In the genomic region with DNA sequence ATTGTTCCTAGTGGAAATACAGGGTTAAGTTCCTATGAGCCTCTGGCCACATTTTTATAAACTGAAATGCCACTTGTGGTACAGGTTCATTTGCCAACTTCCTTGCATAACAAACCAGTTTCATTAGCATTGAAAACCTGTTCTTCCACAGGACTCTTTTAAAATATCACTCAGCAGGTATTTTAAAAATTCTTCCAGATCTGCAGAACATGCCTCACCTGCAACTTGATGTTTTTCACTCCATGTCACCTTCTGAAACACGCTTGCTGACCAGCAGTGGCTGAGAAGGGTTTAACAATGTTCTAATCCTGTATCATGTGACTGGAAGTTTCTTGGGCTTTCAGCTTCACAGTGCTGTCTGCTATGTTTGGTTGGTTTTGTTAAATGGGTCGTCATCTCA, we compare ENCODE assay signal across 19 cellular contexts. TPM values are rescaled to one million over a fixed set of nuclear protein-coding genes. Genes with fewer than 3 reads are reported as not detected.
DNase-seq lines count a peak whose midpoint lies in the region; ATAC-seq, FAIRE-seq and TF ChIP-seq lines count a peak whose summit lies in the region.
"Had no signal": no experiment of that assay in that cellular context is flagged by ENCODE, and none has a peak within 500 bp of the region (broad histone marks: within the 10 kb centered on the region; RNA-seq: fewer than 3 reads in every experiment).

No MANE protein-coding gene starts in this region.

- TF ChIP-seq EP300 in H1 (IDR thresholded peaks at IDR 0.05; ENCODE audit: borderline replicate concordance in 1 of 2, low read depth in 2 of 2, low read length in 2 of 2) = no peak
- TF ChIP-seq EP300 in suprapubic skin (IDR thresholded peaks at IDR 0.05) = no peak

- no peak overlapping the region for H3K14ac ChIP-seq in H1 (ENCODE audit: insufficient read length)

- 89% methylated on average over 2 of the region's 2 CpGs; no CpG with 5 or more reads in 1 of the 2 experiments for WGBS in H1 (ENCODE audit: extremely low coverage in 1 of 2, insufficient coverage in 1 of 2, insufficient read length in 1 of 2, insufficient replicate concordance in 2 of 2, low coverage in 1 of 2, low lambda C conversion rate in 2 of 2, missing lambda C conversion rate in 1 of 2), 2 experiments
- 50% methylated on average over 2 of the region's 2 CpGs for WGBS in suprapubic skin

- no peak overlapping the region for H2AK5ac ChIP-seq in H1 (ENCODE audit: low read depth, low read length)

- no peaks in the 10 kb centered on the region for H3K79me1 ChIP-seq in H1 (ENCODE audit: low read depth, low read length)

- H3K18ac ChIP-seq in H1 (ENCODE audit: extremely low read depth, low read length) = no peak overlapping the region

- TF ChIP-seq RAD21 in H1 (IDR thresholded peaks at IDR 0.05 in 1 of 2, conservative IDR thresholded peaks at IDR 0.05 in 1 of 2; ENCODE audit: low read depth in 2 of 2, low read length in 2 of 2) = no peak

- H3K27ac ChIP-seq in MM.1S (ENCODE audit: low read length) (peak overlapping the region; percentile 5; the same call in 1 of the 2 replicates), H1 (ENCODE audit: low read depth, low read length) (no peak overlapping the region), suprapubic skin (peak overlapping the region; percentile 12)
- H3K27ac ChIP-seq: A549, RWPE1, SJCRH30 had no signal

- H3K36me3 ChIP-seq in MM.1S (replicated peaks; ENCODE audit: insufficient read depth, low read length) (no peaks in the 10 kb centered on the region), H1 (ENCODE audit: control insufficient read depth in 2 of 4, insufficient read depth in 4 of 4, low read length in 3 of 4) (peaks cover 0 to 6% (median 1%) of the 10 kb centered on the region in 4 experiments; a peak in 3 of 8 replicates), suprapubic skin (no peaks in the 10 kb centered on the region), HAP-1 (replicated peaks) (no peaks in the 10 kb centered on the region)
- H3K36me3 ChIP-seq: SJCRH30 had no signal

- H3K27me3 ChIP-seq in MM.1S (replicated peaks; ENCODE audit: insufficient read depth, low read length) = no peaks in the 10 kb centered on the region
- H3K27me3 ChIP-seq in H1 (replicated peaks in 1 of 4; ENCODE audit: control insufficient read depth in 3 of 4, extremely low read depth in 1 of 4, insufficient read depth in 3 of 4, low read length in 3 of 4) = no peaks in the 10 kb centered on the region
- no peaks in the 10 kb centered on the region for H3K27me3 ChIP-seq in suprapubic skin
- no peaks in the 10 kb centered on the region for H3K27me3 ChIP-seq in HAP-1 (ENCODE audit: low read depth)
- H3K27me3 ChIP-seq: SJCRH30 had no signal

- H4K8ac ChIP-seq in H1 (ENCODE audit: extremely low read depth, insufficient read depth, low read length) = no peak overlapping the region

- no peak overlapping the region for H2BK15ac ChIP-seq in H1 (ENCODE audit: low read length)

- no peak overlapping the region for H3K9ac ChIP-seq in MM.1S (ENCODE audit: low read length)
- no peak overlapping the region for H3K9ac ChIP-seq in H1 (replicated peaks in 1 of 4; ENCODE audit: extremely low read depth in 1 of 4, low read depth in 3 of 4, low read length in 3 of 4)

- H4K20me1 ChIP-seq in MM.1S (ENCODE audit: insufficient read depth, low read length) (no peaks in the 10 kb centered on the region), H1 (replicated peaks in 1 of 2; ENCODE audit: control insufficient read depth in 1 of 2, insufficient read depth in 2 of 2, low read length in 2 of 2) (no peaks in the 10 kb centered on the region)

- DNase-seq in CD1c-positive myeloid dendritic cell (ENCODE audit: extremely low spot score) (peak; percentile 22), MM.1S (peak; percentile 38), H1 (ENCODE audit: low read depth in 1 of 2, low spot score in 2 of 2) (no peak), suprapubic skin (ENCODE audit: low spot score in 2 of 2) (no peak), HAP-1 (ENCODE audit: low spot score in 2 of 2) (no peak)
- DNase-seq in effector CD4-positive, alpha-beta T cell = no peak
- DNase-seq: Calu3; CD8-positive, alpha-beta T cell; GF-D8; NCI-H187; NCI-H2107; NCI-H510A; NCI-H774; SJCRH30 had no signal

- TF ChIP-seq CTCF in MM.1S (IDR thresholded peaks at IDR 0.05; ENCODE audit: low read length) (no peak), H1 (IDR thresholded peaks at IDR 0.05; ENCODE audit: control extremely low read depth in 1 of 3, insufficient read depth in 1 of 3, low read depth in 1 of 3, low read length in 3 of 3) (no peak), suprapubic skin (IDR thresholded peaks at IDR 0.05) (no peak)

- H3K4me1 ChIP-seq in MM.1S (ENCODE audit: low read length) = peaks cover 10% of the 10 kb centered on the region
- H3K4me1 ChIP-seq in H1 (replicated peaks in 1 of 4; ENCODE audit: control insufficient read depth in 3 of 4, insufficient read depth in 4 of 4, low read length in 3 of 4) = peaks cover 0 to 3% (median 2%) of the 10 kb centered on the region in 4 experiments; a peak in 1 of 7 replicates
- peaks cover 42% of the 10 kb centered on the region for H3K4me1 ChIP-seq in suprapubic skin
- peaks cover 3% of the 10 kb centered on the region for H3K4me1 ChIP-seq in HAP-1
- H3K4me1 ChIP-seq: A549 had no signal

- POLR2A ChIA-PET in H1 (lab: Charles Lee; ENCODE audit: partially characterized antibody) = interaction anchor here (0.9 to 1.5 kb wide), 6 partner anchors 10 to 203 kb away, joined by 3 to 5 read pairs (median 4); partner anchors contain the start of gene MORC3

- no peaks in the 10 kb centered on the region for H3K79me2 ChIP-seq in MM.1S (ENCODE audit: low read length)
- H3K79me2 ChIP-seq in H1 (ENCODE audit: control insufficient read depth in 1 of 2, insufficient read depth in 2 of 2, low read length in 2 of 2) = no peaks in the 10 kb centered on the region

- in situ Hi-C loops in HAP-1 (cut with MboI; ENCODE audit: low sequenced_read_pairs) = no loop called here

- no peak overlapping the region for H2BK20ac ChIP-seq in H1 (ENCODE audit: low read length)

- peaks cover 10% of the 10 kb centered on the region for H3F3A ChIP-seq in MM.1S (ENCODE audit: insufficient read depth, low read length)

- no peaks in the 10 kb centered on the region; the same call in 1 of the 2 replicates for H3K23me2 ChIP-seq in H1 (ENCODE audit: low read depth, low read length)

- H3K9me3 ChIP-seq in MM.1S (replicated peaks; ENCODE audit: insufficient read depth, low read length) (no peaks in the 10 kb centered on the region), H1 (ENCODE audit: insufficient read depth in 2 of 2, low read depth in 1 of 2, low read length in 1 of 2) (peaks cover 3 to 8% of the 10 kb centered on the region in 2 experiments; a peak in 1 of 4 replicates), suprapubic skin (no peaks in the 10 kb centered on the region), HAP-1 (no peaks in the 10 kb centered on the region)
- H3K9me3 ChIP-seq: A549, SJCRH30 had no signal

- CTCF ChIA-PET in H1 (lab: Charles Lee; ENCODE audit: partially characterized antibody) = interaction anchor here (0.6 to 5.7 kb wide), 5 partner anchors 8 to 1329 kb away, joined by 3 to 35 read pairs (median 5); no protein-coding TSS in a partner anchor

- H3K4me3 ChIP-seq in MM.1S (ENCODE audit: low read length) = no peak overlapping the region
- H3K4me3 ChIP-seq in H1 (ENCODE audit: extremely low read depth in 1 of 4, insufficient read depth in 2 of 4, low read depth in 3 of 4, low read length in 4 of 4) = no peak overlapping the region
- H3K4me3 ChIP-seq in suprapubic skin = no peak overlapping the region
- no peak overlapping the region for H3K4me3 ChIP-seq in HAP-1
- H3K4me3 ChIP-seq: A549, GM12878, SJCRH30 had no signal

- H2AFZ ChIP-seq in MM.1S (ENCODE audit: low read length) = peak overlapping the region; percentile 17; the same call in 1 of the 2 replicates
- no peak overlapping the region for H2AFZ ChIP-seq in H1 (ENCODE audit: low read length)

- TF ChIP-seq POLR2A in H1 (IDR thresholded peaks at IDR 0.05; ENCODE audit: control extremely low read depth in 1 of 2, low read depth in 2 of 2, low read length in 2 of 2) = no peak
- no peak for TF ChIP-seq POLR2A in suprapubic skin (IDR thresholded peaks at IDR 0.05)

- H3K56ac ChIP-seq in H1 (replicated peaks; ENCODE audit: insufficient read length, low read depth, low read length) = no peak overlapping the region

- FAIRE-seq in H1 (lab: Jason Lieb, UNC) = no peak
- FAIRE-seq: A549, GM12878, H54 had no signal

- no peak overlapping the region; the same call in 1 of the 2 replicates for H2BK12ac ChIP-seq in H1 (ENCODE audit: low read depth, low read length)

- H3K4me2 ChIP-seq in MM.1S (ENCODE audit: low read depth, low read length) (no peak overlapping the region), H1 (ENCODE audit: insufficient read depth in 1 of 2, low read depth in 2 of 2, low read length in 2 of 2) (no peak overlapping the region)
- H3K4me2 ChIP-seq: A549 had no signal

- no peak overlapping the region for H2BK5ac ChIP-seq in H1 (ENCODE audit: low read depth, low read length)

- H3K4ac ChIP-seq in H1 (replicated peaks; ENCODE audit: insufficient read length, low read depth, low read length) = no peak overlapping the region

- no peak overlapping the region for H3K23ac ChIP-seq in H1 (ENCODE audit: insufficient read length)

- H2BK120ac ChIP-seq in H1 (replicated peaks; ENCODE audit: low read depth, low read length) = no peak overlapping the region

- H4K91ac ChIP-seq in H1 (replicated peaks; ENCODE audit: insufficient read length, low read length) = peak overlapping the region; percentile 49

- H3K9me2 ChIP-seq in MM.1S (replicated peaks; ENCODE audit: insufficient read depth, low read length) = no peaks in the 10 kb centered on the region

- no peak for ATAC-seq in HG03108 (IDR thresholded peaks at IDR 0.05; ENCODE audit: unreplicated experiment)
- ATAC-seq: A549; CD8-positive, alpha-beta T cell; GM12878 had no signal

- H4K5ac ChIP-seq in H1 (ENCODE audit: insufficient read length, low read depth, low read length) = no peak overlapping the region

RNA-seq across cellular contexts. Expression of gene CBR3, which starts 17.6 kb away (rescaled TPM):
- 4.3 TPM in 2 replicates for total RNA-seq in H1 (2021; fragmentation: NEBNext Ultra II Directional; extraction: Animal tissue kit (Norgen Biotek cat#: 25700))
- 1.2 and 1.5 TPM in 2 replicates for polyA plus RNA-seq in H1 (2011; rRNA removed)
- 1.5 TPM for polyA plus RNA-seq in H1 (2011; cell fraction: cytosol; rRNA removed)
- 1.0 TPM for polyA plus RNA-seq in H1 (2011; cell fraction: nucleus; rRNA removed)
- 1.7 to 2.4 TPM (median 1.9 TPM) in 4 replicates for polyA plus RNA-seq in H1 (2012, experiment 1 of 2)
- polyA plus RNA-seq in H1 (2012, experiment 2 of 2) = 1.7 TPM
- 8.8 TPM for polyA plus RNA-seq in H1 (2013, experiment 1 of 2)
- 8.4 TPM for polyA plus RNA-seq in H1 (2013, experiment 2 of 2)
- polyA minus RNA-seq in H1 (2011; rRNA and poly(A)+ RNA removed) = 0.15 TPM in 1 of 2 replicates, not detected in the other
- not detected for polyA minus RNA-seq in H1 (2011; cell fraction: cytosol; rRNA and poly(A)+ RNA removed)
- polyA minus RNA-seq in H1 (2011; cell fraction: nucleus; rRNA and poly(A)+ RNA removed) = 0.70 TPM
- total RNA-seq in suprapubic skin = 10 to 100 TPM; 24.9 to 45.2 (median 32.0) TPM

RNA-seq across cellular contexts. Expression of gene DOP1B, which starts 39.3 kb away (rescaled TPM):
- 9.9 and 10.6 TPM in 2 replicates for total RNA-seq in H1 (2021; fragmentation: NEBNext Ultra II Directional; extraction: Animal tissue kit (Norgen Biotek cat#: 25700))
- polyA plus RNA-seq in H1 (2011; rRNA removed) = 2.8 and 4.1 TPM in 2 replicates
- 3.5 TPM for polyA plus RNA-seq in H1 (2011; cell fraction: cytosol; rRNA removed)
- 5.0 TPM for polyA plus RNA-seq in H1 (2011; cell fraction: nucleus; rRNA removed)
- 2.8 to 8.3 TPM (median 4.5 TPM) in 4 replicates for polyA plus RNA-seq in H1 (2012, experiment 1 of 2)
- polyA plus RNA-seq in H1 (2012, experiment 2 of 2) = 1.6 TPM
- polyA plus RNA-seq in H1 (2013, experiment 1 of 2) = 3.4 TPM
- polyA plus RNA-seq in H1 (2013, experiment 2 of 2) = 2.8 TPM
- polyA minus RNA-seq in H1 (2011; rRNA and poly(A)+ RNA removed) = 7.5 and 8.2 TPM in 2 replicates
- polyA minus RNA-seq in H1 (2011; cell fraction: cytosol; rRNA and poly(A)+ RNA removed) = 8.1 TPM
- 6.9 TPM for polyA minus RNA-seq in H1 (2011; cell fraction: nucleus; rRNA and poly(A)+ RNA removed)
- 10 to 100 TPM; 23.8 to 49.6 (median 34.8) TPM for total RNA-seq in suprapubic skin

RNA-seq across cellular contexts. Expression of gene CBR1, which starts 47.5 kb away (rescaled TPM):
- 1.8 and 2.3 TPM in 2 replicates for total RNA-seq in H1 (2021; fragmentation: NEBNext Ultra II Directional; extraction: Animal tissue kit (Norgen Biotek cat#: 25700))
- polyA plus RNA-seq in H1 (2011; rRNA removed) = 207 and 234 TPM in 2 replicates
- 156 TPM for polyA plus RNA-seq in H1 (2011; cell fraction: cytosol; rRNA removed)
- polyA plus RNA-seq in H1 (2011; cell fraction: nucleus; rRNA removed) = 119 TPM
- polyA plus RNA-seq in H1 (2012, experiment 1 of 2) = 81.4 to 99.0 TPM (median 90.3 TPM) in 4 replicates
- 91.1 TPM for polyA plus RNA-seq in H1 (2012, experiment 2 of 2)
- polyA plus RNA-seq in H1 (2013, experiment 1 of 2) = 59.7 TPM
- 59.1 TPM for polyA plus RNA-seq in H1 (2013, experiment 2 of 2)
- polyA minus RNA-seq in H1 (2011; rRNA and poly(A)+ RNA removed) = 22.3 and 26.0 TPM in 2 replicates
- polyA minus RNA-seq in H1 (2011; cell fraction: cytosol; rRNA and poly(A)+ RNA removed) = 56.2 TPM
- 38.7 TPM for polyA minus RNA-seq in H1 (2011; cell fraction: nucleus; rRNA and poly(A)+ RNA removed)
- 100 to 1,000 TPM; 205 to 450 (median 302) TPM for total RNA-seq in suprapubic skin
- total RNA-seq: SJCRH30 had no signal

RNA-seq across cellular contexts. Expression of gene SETD4, which starts 57.0 kb away (rescaled TPM):
- 46.6 and 47.4 TPM in 2 replicates for total RNA-seq in H1 (2021; fragmentation: NEBNext Ultra II Directional; extraction: Animal tissue kit (Norgen Biotek cat#: 25700))
- 17.0 and 20.1 TPM in 2 replicates for polyA plus RNA-seq in H1 (2011; rRNA removed)
- polyA plus RNA-seq in H1 (2011; cell fraction: cytosol; rRNA removed) = 21.6 TPM
- 32.4 TPM for polyA plus RNA-seq in H1 (2011; cell fraction: nucleus; rRNA removed)
- polyA plus RNA-seq in H1 (2012, experiment 1 of 2) = 21.8 to 32.6 TPM (median 26.8 TPM) in 4 replicates
- 17.2 TPM for polyA plus RNA-seq in H1 (2012, experiment 2 of 2)
- 41.3 TPM for polyA plus RNA-seq in H1 (2013, experiment 1 of 2)
- polyA plus RNA-seq in H1 (2013, experiment 2 of 2) = 37.5 TPM
- polyA minus RNA-seq in H1 (2011; rRNA and poly(A)+ RNA removed) = 22.4 and 28.7 TPM in 2 replicates
- 16.2 TPM for polyA minus RNA-seq in H1 (2011; cell fraction: cytosol; rRNA and poly(A)+ RNA removed)
- polyA minus RNA-seq in H1 (2011; cell fraction: nucleus; rRNA and poly(A)+ RNA removed) = 32.6 TPM
- 10 to 100 TPM; 20.8 to 80.9 (median 26.5) TPM for total RNA-seq in suprapubic skin

Comparison
In these comparisons a context has a peak if more than half of its experiments do, and no peak if none do; other contexts are left out.
1. DNase-seq: peak in CD1c-positive myeloid dendritic cell (single experiment) and MM.1S (single experiment); none in H1 (0 of 2), suprapubic skin (0 of 2), effector CD4-positive, alpha-beta T cell (single experiment) and HAP-1 (0 of 2).
2. RNA of gene CBR1, which starts 47.5 kb away (total RNA-seq): 205 to 450 TPM in suprapubic skin; 1.8 to 2.3 TPM in H1; every median in the first group is over 10 times any median in the second.